In the genomic region with DNA sequence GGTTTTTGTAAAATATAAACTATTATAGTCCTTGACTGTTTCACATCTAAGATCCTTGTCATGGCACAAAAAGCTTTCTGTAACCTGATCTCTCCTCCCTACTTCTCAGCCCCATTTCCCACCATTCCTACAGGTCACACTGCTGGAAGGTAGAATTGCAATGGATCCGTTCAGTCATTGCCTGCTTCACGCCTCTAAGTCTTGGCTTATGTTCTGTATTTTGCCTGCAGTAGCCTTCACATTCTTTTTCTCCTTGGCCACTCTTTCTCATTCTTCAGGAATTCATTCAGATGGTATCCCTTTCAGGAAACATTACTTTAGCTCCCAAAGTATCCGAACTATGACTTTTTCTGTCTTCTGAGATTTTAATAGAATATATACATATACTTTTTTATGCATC, we compare ENCODE assay signal across 31 cellular contexts.
DNase-seq lines count a peak whose midpoint lies in the region; ATAC-seq and TF ChIP-seq lines count a peak whose summit lies in the region.
"Had no signal": no experiment of that assay in that cellular context is flagged by ENCODE, and none has a peak within 500 bp of the region (broad histone marks: within the 10 kb centered on the region; RNA-seq: fewer than 3 reads in every experiment).

No MANE protein-coding gene starts in this region.

- ATAC-seq in GM21717 (IDR thresholded peaks at IDR 0.05; ENCODE audit: unreplicated experiment) = no peak
- ATAC-seq: left cardiac atrium; Panc1; stimulated activated naive CD8-positive, alpha-beta T cell treated with anti-CD3 and anti-CD28 coated beads, Interleukin-15, amount 100 ng/mL, for 72 hours had no signal

- peaks cover 37% of the 10 kb centered on the region for H3K4me1 Mint-ChIP-seq in osteocyte (ENCODE audit: unreplicated experiment)
- H3K4me1 Mint-ChIP-seq: activated CD4-positive, alpha-beta memory T cell treated with anti-CD3 and anti-CD28 coated beads, Interleukin-2, amount 10 ng/mL, durations not matched to agents 7 days and 5 days; activated naive CD4-positive, alpha-beta T cell treated with anti-CD3 and anti-CD28 coated beads, Interleukin-2, amount 50 U/mL, for 24 hours; nephron; stimulated activated naive CD8-positive, alpha-beta T cell treated with anti-CD3 and anti-CD28 coated beads, Interleukin-15, amount 100 ng/mL, for 72 hours had no signal

- no peak for TF ChIP-seq CTCF in osteocyte (IDR thresholded peaks at IDR 0.05)

- DNase-seq in EL (peak; percentile 48), amniotic stem cell (lab: John Stamatoyannopoulos, UW) (peak; percentile 24), fibroblast of gingiva (ENCODE audit: low read depth) (peak; percentile 50), osteocyte (ENCODE audit: extremely low spot score, unreplicated experiment) (no peak)
- DNase-seq in activated CD4-positive, CD25-positive, alpha-beta regulatory T cell (lab: John Stamatoyannopoulos, UW) = no peak
- no peak for DNase-seq in activated CD8-positive, alpha-beta memory T cell treated with anti-CD3 and anti-CD28 coated beads, Interleukin-2, amount 50 U/mL, for 48 hours
- DNase-seq: ACHN; activated CD4-positive, alpha-beta memory T cell treated with anti-CD3 and anti-CD28 coated beads, Interleukin-2, amount 10 ng/mL, durations not matched to agents 7 days and 5 days; activated T-cell treated with anti-CD3 and anti-CD28 coated beads for 4 hours; anterior cingulate cortex; caudate nucleus; COR-L47; esophagus squamous epithelium; hypothalamus; Kasumi-1; left cardiac atrium; mammary epithelial cell; NCI-H1436; NCI-H2081; NCI-H226; NCI-H526 treated with DMSO at 0.1 percent for 48 hours; SHP77; stimulated activated CD4-positive, alpha-beta T cell treated with anti-CD3 and anti-CD28 coated beads, Interleukin-2, amount 100 ng/mL, for 24 hours; stimulated activated CD8-positive, alpha-beta memory T cell treated with anti-CD3 and anti-CD28 coated beads, Interleukin-4, amount 100 ng/mL, for 48 hours; stimulated activated naive CD8-positive, alpha-beta T cell treated with anti-CD3 and anti-CD28 coated beads, Interleukin-15, amount 100 ng/mL, for 72 hours; uterus had no signal

- peaks cover 3% of the 10 kb centered on the region for H3K36me3 Mint-ChIP-seq in osteocyte (ENCODE audit: unreplicated experiment)
- H3K36me3 Mint-ChIP-seq: activated naive CD4-positive, alpha-beta T cell treated with anti-CD3 and anti-CD28 coated beads, Interleukin-2, amount 50 U/mL, for 24 hours had no signal

- no peaks in the 10 kb centered on the region for H3K9me3 Mint-ChIP-seq in osteocyte (ENCODE audit: unreplicated experiment)
- H3K9me3 Mint-ChIP-seq: activated naive CD4-positive, alpha-beta T cell treated with anti-CD3 and anti-CD28 coated beads, Interleukin-2, amount 50 U/mL, for 24 hours had no signal

- no peak overlapping the region for H3K4me3 Mint-ChIP-seq in osteocyte (ENCODE audit: unreplicated experiment)
- H3K4me3 Mint-ChIP-seq: activated CD4-positive, alpha-beta memory T cell treated with anti-CD3 and anti-CD28 coated beads, Interleukin-2, amount 10 ng/mL, durations not matched to agents 7 days and 5 days; activated naive CD4-positive, alpha-beta T cell treated with anti-CD3 and anti-CD28 coated beads, Interleukin-2, amount 50 U/mL, for 24 hours; nephron; stimulated activated naive CD8-positive, alpha-beta T cell treated with anti-CD3 and anti-CD28 coated beads, Interleukin-15, amount 100 ng/mL, for 72 hours had no signal

- no peaks in the 10 kb centered on the region for H3K27me3 Mint-ChIP-seq in osteocyte (ENCODE audit: unreplicated experiment)
- H3K27me3 Mint-ChIP-seq: activated CD4-positive, alpha-beta memory T cell treated with anti-CD3 and anti-CD28 coated beads, Interleukin-2, amount 10 ng/mL, durations not matched to agents 7 days and 5 days; activated naive CD4-positive, alpha-beta T cell treated with anti-CD3 and anti-CD28 coated beads, Interleukin-2, amount 50 U/mL, for 24 hours; stimulated activated naive CD8-positive, alpha-beta T cell treated with anti-CD3 and anti-CD28 coated beads, Interleukin-15, amount 100 ng/mL, for 72 hours had no signal

- peak overlapping the region; percentile 80 for H3K27ac Mint-ChIP-seq in osteocyte (ENCODE audit: unreplicated experiment)
- H3K27ac Mint-ChIP-seq: activated CD4-positive, alpha-beta memory T cell treated with anti-CD3 and anti-CD28 coated beads, Interleukin-2, amount 10 ng/mL, durations not matched to agents 7 days and 5 days; activated naive CD4-positive, alpha-beta T cell treated with anti-CD3 and anti-CD28 coated beads, Interleukin-2, amount 50 U/mL, for 24 hours; activated T-helper 2 cell treated with anti-CD3 and anti-CD28 coated beads, Interferon-gamma antibody, Interleukin-2, Interleukin-4, amounts not matched to agents 10 μg/mL and 5 μg/mL and 100 μg/mL, durations not matched to agents 14 hours and 24 hours and 36 hours; nephron; stimulated activated naive CD8-positive, alpha-beta T cell treated with anti-CD3 and anti-CD28 coated beads, Interleukin-15, amount 100 ng/mL, for 72 hours had no signal

Comparison
In these comparisons a context has a peak if more than half of its experiments do, and no peak if none do; other contexts are left out.
1. DNase-seq: peak in EL (single experiment), amniotic stem cell (single experiment) and fibroblast of gingiva (single experiment); none in osteocyte (single experiment), activated CD4-positive, CD25-positive, alpha-beta regulatory T cell (0 of 4) and activated CD8-positive, alpha-beta memory T cell treated with anti-CD3 and anti-CD28 coated beads, Interleukin-2, amount 50 U/mL, for 48 hours (single experiment).